ENCODE assay signal across 24 cellular contexts in genomic region chr22:26707581-26707980, GRCh38. TPM values are rescaled to one million over a fixed set of nuclear protein-coding genes. Genes with fewer than 3 reads are reported as not detected.
A peak's percentile ranks its signal among the peaks of the same experiment; 100 is the strongest.
DNase-seq lines count a peak whose midpoint lies in the region; ATAC-seq and TF ChIP-seq lines count a peak whose summit lies in the region.
"Had no signal": no experiment of that assay in that cellular context is flagged by ENCODE, and none has a peak within 500 bp of the region (broad histone marks: within the 10 kb centered on the region; RNA-seq: fewer than 3 reads in every experiment).

No MANE protein-coding gene starts in this region.

- no peak overlapping the region for H3K4me3 ChIP-seq in GM12865 (ENCODE audit: low read depth, low read length)
- H3K4me3 ChIP-seq: BLaER1 treated with 17β-estradiol and CSF1 and Interleukin-3, amounts not matched to agents 10 nM and 100 nM; esophagus squamous epithelium; pancreas had no signal

- TF ChIP-seq CTCF in GM12865 (IDR thresholded peaks at IDR 0.05; ENCODE audit: insufficient read depth, low read depth, low read length, missing control alignments), result no peak

- DNase-seq in Ammon's horn (ENCODE audit: low spot score), result peak; percentile 44
- peak; percentile 29 for DNase-seq in GM12865 (ENCODE audit: low read depth)
- peak; percentile 15 for DNase-seq in NCI-H345 treated with DMSO at 0.1 percent for 48 hours (lab: John Stamatoyannopoulos, UW; ENCODE audit: unreplicated experiment)
- peak; percentile 14 for DNase-seq in globus pallidus (ENCODE audit: low spot score)
- no peak for DNase-seq in H4 (ENCODE audit: low spot score)
- no peak for DNase-seq in activated CD8-positive, alpha-beta memory T cell treated with anti-CD3 and anti-CD28 coated beads, Interleukin-2, amount 50 U/mL, for 48 hours
- no peak for DNase-seq in cortex of kidney (lab: John Stamatoyannopoulos, UW)
- DNase-seq: ACHN; activated B cell treated with CpG ODN at 0.5 μM for 24 hours; activated CD4-positive, alpha-beta memory T cell treated with anti-CD3 and anti-CD28 coated beads, Interleukin-2, amount 10 ng/mL, durations not matched to agents 7 days and 5 days; activated gamma-delta T cell; Calu3; effector memory CD4-positive, alpha-beta T cell; esophagus squamous epithelium; NCI-H1436; NCI-H2227 treated with DMSO at 0.1 percent for 48 hours; NCI-H82; nephron progenitor cell; pancreas; Right ventricle myocardium superior; stimulated activated naive CD8-positive, alpha-beta T cell treated with anti-CD3 and anti-CD28 coated beads, Interleukin-15, Interleukin-2, amounts not matched to agents 100 U/mL and 50 U/mL, for 24 hours had no signal

- no peak for ATAC-seq in GM21515 (IDR thresholded peaks at IDR 0.05; ENCODE audit: unreplicated experiment)
- ATAC-seq: pancreas; sciatic nerve; stimulated activated naive CD8-positive, alpha-beta T cell treated with anti-CD3 and anti-CD28 coated beads, Interleukin-15, Interleukin-2, amounts not matched to agents 100 U/mL and 50 U/mL, for 24 hours had no signal

RNA-seq across cellular contexts. Expression of gene MIAT, which starts 50.2 kb away (rescaled TPM):
- total RNA-seq in H4 (2014; rRNA removed; shearing (Covaris generic)), result under 0.01 TPM in 1 of 2 replicates, not detected in the other

Comparison
In these comparisons a context has a peak if more than half of its experiments do, and no peak if none do; other contexts are left out.
1. DNase-seq: peak in Ammon's horn (single experiment), GM12865 (single experiment), NCI-H345 treated with DMSO at 0.1 percent for 48 hours (single experiment) and globus pallidus (single experiment); none in H4 (single experiment), activated CD8-positive, alpha-beta memory T cell treated with anti-CD3 and anti-CD28 coated beads, Interleukin-2, amount 50 U/mL, for 48 hours (single experiment) and cortex of kidney (single experiment).